Comparison of ENCODE assay signal across 12 cellular contexts in the genomic region with DNA sequence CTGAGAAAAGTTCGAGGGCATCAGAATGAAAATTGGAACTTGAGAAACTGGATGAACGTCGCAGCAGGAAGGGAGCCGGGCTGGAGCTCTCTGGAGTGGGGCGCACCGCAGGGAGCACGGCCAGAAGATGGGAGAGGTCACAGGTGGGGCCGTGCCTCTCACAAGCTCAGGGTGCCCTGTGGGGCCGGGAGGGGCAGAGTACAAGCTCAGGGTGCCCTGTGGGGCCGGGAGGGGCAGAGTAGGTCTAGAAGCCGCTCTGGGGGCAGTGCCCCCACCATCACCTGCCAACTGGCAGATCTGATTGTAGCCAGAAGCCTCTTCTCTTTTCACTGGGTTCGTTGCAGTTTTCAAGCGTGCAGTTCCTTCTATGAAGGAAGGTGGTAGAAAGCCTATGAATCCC.
DNase-seq lines count a peak whose midpoint lies in the region; ATAC-seq and TF ChIP-seq lines count a peak whose summit lies in the region.
"Had no signal": no experiment of that assay in that cellular context is flagged by ENCODE, and none has a peak within 500 bp of the region (broad histone marks: within the 10 kb centered on the region; RNA-seq: fewer than 3 reads in every experiment).

No MANE protein-coding gene starts in this region.

- H3K36me3 Mint-ChIP-seq in CD4-positive, CD25-positive, alpha-beta regulatory T cell, result no peaks in the 10 kb centered on the region
- peaks cover 4 to 9% of the 10 kb centered on the region in 2 donors for H3K36me3 Mint-ChIP-seq in activated naive CD4-positive, alpha-beta T cell treated with anti-CD3 and anti-CD28 coated beads, Interleukin-2, amount 50 U/mL, for 72 hours
- H3K36me3 Mint-ChIP-seq in nephron (ENCODE audit: low read depth), result no peaks in the 10 kb centered on the region

- DNase-seq in CD4-positive, CD25-positive, alpha-beta regulatory T cell, result no peak
- DNase-seq in GM12864 (ENCODE audit: low read depth), result no peak
- no peak for DNase-seq in activated naive CD4-positive, alpha-beta T cell treated with anti-CD3 and anti-CD28 coated beads, Interleukin-2, amount 50 U/mL, for 72 hours (ENCODE audit: low spot score in 2 of 2)
- DNase-seq in retina, result no peak
- DNase-seq in NCI-H2196 (lab: John Stamatoyannopoulos, UW; ENCODE audit: unreplicated experiment), result no peak
- DNase-seq in AG20443 (ENCODE audit: low spot score), result no peak
- DNase-seq: DMS153, left ventricle myocardium superior, NCI-H446 treated with DMSO at 0.1 percent for 48 hours, WERI-Rb-1 had no signal

- H3K27me3 Mint-ChIP-seq in CD4-positive, CD25-positive, alpha-beta regulatory T cell, result peaks cover 12% of the 10 kb centered on the region
- H3K27me3 Mint-ChIP-seq in nephron (ENCODE audit: low read depth), result peaks cover 8% of the 10 kb centered on the region

- peaks cover 24 to 80% (median 57%) of the 10 kb centered on the region in 4 donors for H3K4me1 Mint-ChIP-seq in CD4-positive, CD25-positive, alpha-beta regulatory T cell
- H3K4me1 Mint-ChIP-seq in nephron, result peaks cover 36% of the 10 kb centered on the region

- TF ChIP-seq CTCF in GM12864 (IDR thresholded peaks at IDR 0.05; ENCODE audit: low read depth, low read length, missing control alignments) (no peak), nephron (IDR thresholded peaks at IDR 0.05; ENCODE audit: unreplicated experiment in 3 of 3) (no peak)

- no peaks in the 10 kb centered on the region for H3K9me3 Mint-ChIP-seq in CD4-positive, CD25-positive, alpha-beta regulatory T cell
- H3K9me3 Mint-ChIP-seq in activated naive CD4-positive, alpha-beta T cell treated with anti-CD3 and anti-CD28 coated beads, Interleukin-2, amount 50 U/mL, for 72 hours, result no peaks in the 10 kb centered on the region
- H3K9me3 Mint-ChIP-seq in nephron, result no peaks in the 10 kb centered on the region

- peaks cover 54% of the 10 kb centered on the region for H3K4me1 ChIP-seq in CD4-positive, CD25-positive, alpha-beta regulatory T cell (ENCODE audit: control insufficient read depth, insufficient read depth, low read length, poor library complexity, severe bottlenecking)

- H3K27me3 ChIP-seq in CD4-positive, CD25-positive, alpha-beta regulatory T cell (ENCODE audit: control insufficient read depth, insufficient read depth, low read length), result no peaks in the 10 kb centered on the region

- H3K27ac ChIP-seq in CD4-positive, CD25-positive, alpha-beta regulatory T cell (ENCODE audit: insufficient read depth, low read length, poor library complexity, severe bottlenecking), result no peak overlapping the region
- H3K27ac ChIP-seq: WERI-Rb-1 had no signal

- H3K9me3 ChIP-seq in CD4-positive, CD25-positive, alpha-beta regulatory T cell (ENCODE audit: control insufficient read depth in 2 of 2, low read length in 2 of 2), result no peaks in the 10 kb centered on the region

- H3K27ac Mint-ChIP-seq in CD4-positive, CD25-positive, alpha-beta regulatory T cell, result peak overlapping the region; percentile 90 to 98 (median 94)
- peak overlapping the region; percentile 93 to 98 for H3K27ac Mint-ChIP-seq in activated naive CD4-positive, alpha-beta T cell treated with anti-CD3 and anti-CD28 coated beads, Interleukin-2, amount 50 U/mL, for 72 hours
- H3K27ac Mint-ChIP-seq in nephron, result peak overlapping the region; percentile 73 to 99 (median 97)

- ATAC-seq in CD4-positive, CD25-positive, alpha-beta regulatory T cell (ENCODE audit: low read depth in 2 of 2), result no peak
- ATAC-seq in activated naive CD4-positive, alpha-beta T cell treated with anti-CD3 and anti-CD28 coated beads, Interleukin-2, amount 50 U/mL, for 72 hours, result no peak
- no peak for ATAC-seq in GM18870 (IDR thresholded peaks at IDR 0.05; ENCODE audit: unreplicated experiment)
- ATAC-seq: left ventricle myocardium superior had no signal

- peak overlapping the region; percentile 59 to 87 (median 69) for H3K4me3 Mint-ChIP-seq in CD4-positive, CD25-positive, alpha-beta regulatory T cell
- H3K4me3 Mint-ChIP-seq in nephron, result peak overlapping the region in 1 of 3 experiments; percentile 17

- no peaks in the 10 kb centered on the region for H3K36me3 ChIP-seq in CD4-positive, CD25-positive, alpha-beta regulatory T cell (ENCODE audit: control insufficient read depth, insufficient read depth, low read length)
- H3K36me3 ChIP-seq: WERI-Rb-1 had no signal

- H3K4me3 ChIP-seq in CD4-positive, CD25-positive, alpha-beta regulatory T cell (ENCODE audit: low read depth, low read length), result no peak overlapping the region
- H3K4me3 ChIP-seq in GM12864 (ENCODE audit: low read depth, low read length), result peak overlapping the region; percentile 0; the same call in 1 of the 2 replicates
